ENCODE assay signal across 10 cellular contexts in genomic region chr14:23365353-23366162, GRCh38. TPM values are rescaled to one million over a fixed set of nuclear protein-coding genes. Genes with fewer than 3 reads are reported as not detected.
A peak's percentile ranks its signal among the peaks of the same experiment; 100 is the strongest.
DNase-seq lines count a peak whose midpoint lies in the region; ATAC-seq and TF ChIP-seq lines count a peak whose summit lies in the region.
"Had no signal": no experiment of that assay in that cellular context is flagged by ENCODE, and none has a peak within 500 bp of the region (broad histone marks: within the 10 kb centered on the region; RNA-seq: fewer than 3 reads in every experiment).

No MANE protein-coding gene starts in this region.

- ATAC-seq in IMR-90 (ENCODE audit: low read depth) (peak; percentile 16), left lobe of liver (peak; percentile 12), HG02571 (IDR thresholded peaks at IDR 0.05; ENCODE audit: unreplicated experiment) (no peak)

- peak overlapping the region; percentile 60 for H2AK9ac ChIP-seq in IMR-90 (replicated peaks; ENCODE audit: low read depth, low read length, poor library complexity)

- DNase-seq in IMR-90 (peak; percentile 5), left lobe of liver (ENCODE audit: low spot score) (no peak), stomach (peak; percentile 45), DMS79 (lab: John Stamatoyannopoulos, UW) (no peak), activated gamma-delta T cell treated with Interleukin-2 at 50 U/mL for 16 hours (no peak), CD1c-positive myeloid dendritic cell (ENCODE audit: extremely low spot score) (no peak)
- DNase-seq: stimulated activated CD4-positive, alpha-beta T cell treated with anti-CD3 and anti-CD28 coated beads, Interleukin-1b, Interleukin-23, amount 100 ng/mL, for 48 hours had no signal

- H3K18ac ChIP-seq in IMR-90 (ENCODE audit: low read depth, low read length) = peak overlapping the region; percentile 50; the same call in 1 of the 2 replicates

- peak overlapping the region; percentile 81 to 99; a peak in 3 of 4 replicates for H4K8ac ChIP-seq in IMR-90 (ENCODE audit: low read depth in 2 of 2, low read length in 2 of 2)

- H3K36me3 ChIP-seq in IMR-90 (ENCODE audit: control insufficient read depth, insufficient read depth, low read length) (no peaks in the 10 kb centered on the region), duodenal mucosa (ENCODE audit: control insufficient read depth in 1 of 2, insufficient read depth in 2 of 2, low read length in 2 of 2) (no peaks in the 10 kb centered on the region), stomach (no peaks in the 10 kb centered on the region)

- peak overlapping the region; percentile 88 for H2AFZ ChIP-seq in IMR-90 (replicated peaks; ENCODE audit: low read length, poor library complexity)

- CTCF ChIA-PET in IMR-90 (lab: Yijun Ruan, JAX) = interaction anchor here (1.5 kb wide), 1 partner anchor 14 kb away, joined by 5 read pairs; no protein-coding TSS in a partner anchor

- H3K14ac ChIP-seq in IMR-90 (replicated peaks; ENCODE audit: low read depth, low read length) = 0 out of 2 replicates have a peak overlapping the region, but pooled peaks have one; percentile 66

- H3K4me1 ChIP-seq in IMR-90 (ENCODE audit: control insufficient read depth, insufficient read depth, low read length) (peaks cover 8% of the 10 kb centered on the region), duodenal mucosa (ENCODE audit: control insufficient read depth in 1 of 2, insufficient read depth in 2 of 2, low read length in 2 of 2) (peaks cover 0 to 4% of the 10 kb centered on the region in 2 donors), stomach (peaks cover 8 to 67% (median 37%) of the 10 kb centered on the region in 4 donors)

- H4K91ac ChIP-seq in IMR-90 (ENCODE audit: insufficient read depth, low read depth, low read length) = peak overlapping the region; percentile 66

- H3K56ac ChIP-seq in IMR-90 (ENCODE audit: extremely low read depth, insufficient read depth, low read length) = peak overlapping the region; percentile 38

- peaks cover 13% of the 10 kb centered on the region; the same call in 1 of the 2 replicates for H3K27me3 ChIP-seq in IMR-90 (ENCODE audit: control insufficient read depth, insufficient read depth, low read length)
- H3K27me3 ChIP-seq in duodenal mucosa (ENCODE audit: control insufficient read depth in 1 of 2, insufficient read depth in 2 of 2, low read length in 2 of 2) = peaks cover 14 to 28% of the 10 kb centered on the region in 2 donors
- H3K27me3 ChIP-seq in stomach = peaks cover 0 to 32% (median 24%) of the 10 kb centered on the region in 3 donors

- in situ Hi-C loops in IMR-90 (cut with MboI; ENCODE audit: low sequenced_read_pairs) = no loop called here

- H3K23ac ChIP-seq in IMR-90 (ENCODE audit: low read depth, low read length) = peak overlapping the region; percentile 13; the same call in 1 of the 2 replicates

- peaks cover 8% of the 10 kb centered on the region; the same call in 1 of the 2 replicates for H3K9me1 ChIP-seq in IMR-90 (ENCODE audit: insufficient read depth, low read length)

- intact Hi-C loops in IMR-90 (cut with micrococcal nuclease) = loop anchor here (1.0 kb wide), 1 partner anchor 13 kb away; the partner anchor contains the start of gene SLC22A17
- intact Hi-C loops in stomach (cut with DNase I; ENCODE audit: low total_unique reads) = no loop called here

- H3K27ac ChIP-seq in IMR-90 (ENCODE audit: insufficient read depth, low read length) (peak overlapping the region; percentile 98), duodenal mucosa (ENCODE audit: low read depth, low read length) (peak overlapping the region; percentile 72), stomach (peak overlapping the region; percentile 77 to 94 (median 84))
- H3K27ac ChIP-seq: HL-60 had no signal

- H2BK20ac ChIP-seq in IMR-90 (ENCODE audit: low read depth, low read length) = no peak overlapping the region

- H3K9ac ChIP-seq in IMR-90 (ENCODE audit: low read depth, low read length) (peak overlapping the region; percentile 54), duodenal mucosa (ENCODE audit: low read depth in 1 of 2, low read length in 2 of 2) (peak overlapping the region in 1 of 2 donors; percentile 40)

- peak overlapping the region; percentile 46; the same call in 1 of the 2 replicates for H2AK5ac ChIP-seq in IMR-90 (ENCODE audit: low read depth, low read length)

- peaks cover 13 to 37% of the 10 kb centered on the region in 2 experiments; a peak in 3 of 4 replicates for H3K79me1 ChIP-seq in IMR-90 (ENCODE audit: low read depth in 1 of 2, low read length in 2 of 2)

- peak overlapping the region; percentile 59 for H2BK5ac ChIP-seq in IMR-90 (ENCODE audit: low read depth, low read length, poor library complexity, severe bottlenecking)

- peak overlapping the region; percentile 77 for H3K4ac ChIP-seq in IMR-90 (ENCODE audit: low read depth, low read length)

- TF ChIP-seq CTCF in IMR-90 (conservative IDR thresholded peaks at IDR 0.05; ENCODE audit: low read depth, low read length) (no peak), stomach (IDR thresholded peaks at IDR 0.05) (no peak)

- no peak for TF ChIP-seq RAD21 in IMR-90 (IDR thresholded peaks at IDR 0.05; ENCODE audit: low read length)

- H3K4me3 ChIP-seq in IMR-90 (ENCODE audit: insufficient read depth, low read depth, low read length) (peak overlapping the region; percentile 55), duodenal mucosa (ENCODE audit: low read depth in 1 of 2, low read length in 2 of 2) (peak overlapping the region; percentile 34 to 53), stomach (peak overlapping the region; percentile 47 to 65 (median 49))

- peak overlapping the region; percentile 71; the same call in 1 of the 2 replicates for H4K5ac ChIP-seq in IMR-90 (ENCODE audit: low read depth, low read length)

- no TSS peak for BruUV-seq in IMR-90 (replicated peaks; lab: Mats Ljungman, UMichigan)

- H2BK120ac ChIP-seq in IMR-90 (ENCODE audit: low read depth, low read length) = no peak overlapping the region; the same call in 1 of the 2 replicates

- H2BK15ac ChIP-seq in IMR-90 (ENCODE audit: low read depth, low read length) = no peak overlapping the region

- dilution Hi-C loops in IMR-90 (cut with HindIII; ENCODE audit: low sequenced_read_pairs, unreplicated experiment) = no loop called here

- TF ChIP-seq POLR2A in IMR-90 (IDR thresholded peaks at IDR 0.05; ENCODE audit: low read depth, low read length) (no peak), stomach (IDR thresholded peaks at IDR 0.05) (no peak)

- peak overlapping the region; percentile 92 for H3K4me2 ChIP-seq in IMR-90 (ENCODE audit: low read depth, low read length)

- POLR2A ChIA-PET in IMR-90 (lab: Charles Lee; ENCODE audit: unreplicated experiment) = interaction anchor here (0.6 to 0.9 kb wide), 2 partner anchors 34 to 44 kb away, joined by 3 read pairs; partner anchors contain the start of gene PABPN1

- TF ChIP-seq EP300 in stomach (IDR thresholded peaks at IDR 0.05) = no peak

- H3K9me3 ChIP-seq in IMR-90 (ENCODE audit: control insufficient read depth, insufficient read depth, low read length) (no peaks in the 10 kb centered on the region), duodenal mucosa (ENCODE audit: control insufficient read depth in 1 of 2, low read length in 2 of 2) (no peaks in the 10 kb centered on the region), stomach (no peaks in the 10 kb centered on the region)

- 0% methylated on average over 29 of the region's 80 CpGs; no CpG with 5 or more reads in 1 of the 2 experiments for WGBS in IMR-90 (ENCODE audit: extremely low coverage in 2 of 2, insufficient read length in 1 of 2), 2 experiments
- 2 to 8% (median 2%) methylated on average over 30 to 80 of the region's 80 CpGs; no CpG with 5 or more reads in 1 of the 5 donors for WGBS in stomach, 5 donors

- H4K20me1 ChIP-seq in IMR-90 (ENCODE audit: insufficient read depth, low read length) = peaks cover 12% of the 10 kb centered on the region; the same call in 1 of the 2 replicates

RNA-seq across cellular contexts. Expression of gene EFS, which starts 0.6 kb away (rescaled TPM):
- 2.2 and 2.5 TPM in 2 replicates for total RNA-seq in IMR-90 (2012; rRNA removed)
- 11.6 and 13.3 TPM in 2 replicates for polyA plus RNA-seq in IMR-90 (2012; rRNA removed)
- 7.2 and 13.1 TPM in 2 replicates for polyA plus RNA-seq in IMR-90 (2012; cell fraction: cytosol; rRNA removed)
- 34.4 and 64.4 TPM in 2 replicates for polyA plus RNA-seq in IMR-90 (2012; cell fraction: nucleus; rRNA removed; ENCODE audit: low replicate concordance)
- total RNA-seq in left lobe of liver = 0.68 TPM
- total RNA-seq in stomach = 1 to 10 TPM; 3.1 to 9.6 (median 5.5) TPM
- polyA plus RNA-seq in stomach = 10 to 100 TPM in 1 of 3 donors, 1 to 10 TPM in 2; 3.4 to 20.6 (median 6.8) TPM

RNA-seq across cellular contexts. Expression of gene IL25, which starts 7.1 kb away (rescaled TPM):
- total RNA-seq in IMR-90 (2012; rRNA removed) (not detected in 2 replicates), left lobe of liver (not detected), stomach (not detected)
- polyA plus RNA-seq in IMR-90 (2012; rRNA removed) (not detected in 2 replicates), stomach (not detected)
- polyA plus RNA-seq in IMR-90 (2012; cell fraction: cytosol; rRNA removed) = not detected in 2 replicates
- polyA plus RNA-seq in IMR-90 (2012; cell fraction: nucleus; rRNA removed; ENCODE audit: low replicate concordance) = not detected in 2 replicates

RNA-seq across cellular contexts. Expression of gene CMTM5, which starts 11.3 kb away (rescaled TPM):
- not detected in 2 replicates for total RNA-seq in IMR-90 (2012; rRNA removed)
- 0.07 and 0.11 TPM in 2 replicates for polyA plus RNA-seq in IMR-90 (2012; rRNA removed)
- polyA plus RNA-seq in IMR-90 (2012; cell fraction: cytosol; rRNA removed) = 0.27 TPM in 1 of 2 replicates, not detected in the other
- polyA plus RNA-seq in IMR-90 (2012; cell fraction: nucleus; rRNA removed; ENCODE audit: low replicate concordance) = 0.23 and 0.30 TPM in 2 replicates
- not detected for total RNA-seq in left lobe of liver
- 1 to 10 TPM in 1 of 5 donors, not detected in 4; 1.3 TPM for total RNA-seq in stomach
- polyA plus RNA-seq in stomach = 1 to 10 TPM in 1 of 3 donors, under 1 TPM in 2; 0.61 to 1.3 (median 0.87) TPM

RNA-seq across cellular contexts. Expression of gene SLC22A17, which starts 12.9 kb away (rescaled TPM):
- 6.4 and 6.6 TPM in 2 replicates for total RNA-seq in IMR-90 (2012; rRNA removed)
- 35.6 and 36.0 TPM in 2 replicates for polyA plus RNA-seq in IMR-90 (2012; rRNA removed)
- polyA plus RNA-seq in IMR-90 (2012; cell fraction: cytosol; rRNA removed) = 17.0 and 43.1 TPM in 2 replicates
- polyA plus RNA-seq in IMR-90 (2012; cell fraction: nucleus; rRNA removed; ENCODE audit: low replicate concordance) = 161 and 357 TPM in 2 replicates
- total RNA-seq in left lobe of liver = 3.6 TPM
- 10 to 100 TPM; 14.1 to 33.3 (median 22.3) TPM for total RNA-seq in stomach
- polyA plus RNA-seq in stomach = 10 to 100 TPM in 2 of 3 donors, 1 to 10 TPM in 1; 7.0 to 18.3 (median 12.5) TPM

RNA-seq across cellular contexts. Expression of gene MYH6, which starts 42.5 kb away (rescaled TPM):
- total RNA-seq in IMR-90 (2012; rRNA removed) = not detected in 2 replicates
- not detected in 2 replicates for polyA plus RNA-seq in IMR-90 (2012; rRNA removed)
- polyA plus RNA-seq in IMR-90 (2012; cell fraction: cytosol; rRNA removed) = not detected in 2 replicates
- polyA plus RNA-seq in IMR-90 (2012; cell fraction: nucleus; rRNA removed; ENCODE audit: low replicate concordance) = not detected in 2 replicates
- not detected for total RNA-seq in left lobe of liver
- under 1 TPM in 1 of 5 donors, not detected in 4; 0.37 TPM for total RNA-seq in stomach
- 1 to 10 TPM in 2 of 3 donors, under 1 TPM in 1; 0.50 to 3.2 (median 1.4) TPM for polyA plus RNA-seq in stomach

Comparison
In these comparisons a context has a peak if more than half of its experiments do, and no peak if none do; other contexts are left out.
1. DNase-seq: peak in IMR-90 (single experiment) and stomach (single experiment); none in left lobe of liver (single experiment), DMS79 (single experiment), activated gamma-delta T cell treated with Interleukin-2 at 50 U/mL for 16 hours (single experiment) and CD1c-positive myeloid dendritic cell (single experiment).
2. Peak in every context shown above with its lines, with median percentiles within 50 percentile points of each other: H3K27ac ChIP-seq and H3K4me3 ChIP-seq.